ENCODE assay signal across 8 cellular contexts in genomic region chr1:100036718-100037664, GRCh38.
DNase-seq lines count a peak whose midpoint lies in the region; ATAC-seq and TF ChIP-seq lines count a peak whose summit lies in the region.

No MANE protein-coding gene starts in this region.

- no peak for TF ChIP-seq CTCF in CD8-positive, alpha-beta T cell (IDR thresholded peaks at IDR 0.05)
- no peak for TF ChIP-seq CTCF in Panc1 (IDR thresholded peaks at IDR 0.05)
- TF ChIP-seq CTCF in mesothelial cell of epicardium (IDR thresholded peaks at IDR 0.05; ENCODE audit: unreplicated experiment), result no peak

- H3K4me3 Mint-ChIP-seq in CD8-positive, alpha-beta T cell, result peak overlapping the region; percentile 97
- peak overlapping the region; percentile 89 for H3K4me3 Mint-ChIP-seq in mesothelial cell of epicardium

- peak overlapping the region; percentile 98 for H3K27ac Mint-ChIP-seq in CD8-positive, alpha-beta T cell
- H3K27ac Mint-ChIP-seq in mesothelial cell of epicardium, result peak overlapping the region; percentile 100

- no peak for ATAC-seq in CD8-positive, alpha-beta T cell
- ATAC-seq in Panc1 (peak; percentile 18), HG02588 (IDR thresholded peaks at IDR 0.05; ENCODE audit: unreplicated experiment) (no peak)

- H3K27me3 Mint-ChIP-seq in CD8-positive, alpha-beta T cell (ENCODE audit: low read depth), result no peaks in the 10 kb centered on the region
- no peaks in the 10 kb centered on the region for H3K27me3 Mint-ChIP-seq in mesothelial cell of epicardium (ENCODE audit: low read depth)

- H3K4me1 ChIP-seq in CD8-positive, alpha-beta T cell (ENCODE audit: insufficient read depth, low read length), result peaks cover 33% of the 10 kb centered on the region
- H3K4me1 ChIP-seq in Panc1 (ENCODE audit: control insufficient read depth, insufficient read depth, low read length), result peaks cover 4% of the 10 kb centered on the region; the same call in 1 of the 2 replicates

- CTCF ChIA-PET in CD8-positive, alpha-beta T cell (lab: Charles Lee), result no interaction called here
- CTCF ChIA-PET in Panc1 (lab: Charles Lee), result no interaction called here

- no peaks in the 10 kb centered on the region for H3K9me3 ChIP-seq in CD8-positive, alpha-beta T cell (ENCODE audit: low read length)
- no peaks in the 10 kb centered on the region for H3K9me3 ChIP-seq in Panc1 (ENCODE audit: control insufficient read depth, insufficient read depth, low read depth, low read length)

- H3K9me3 Mint-ChIP-seq in CD8-positive, alpha-beta T cell, result no peaks in the 10 kb centered on the region
- no peaks in the 10 kb centered on the region for H3K9me3 Mint-ChIP-seq in mesothelial cell of epicardium

- H3K27ac ChIP-seq in CD8-positive, alpha-beta T cell (ENCODE audit: low read depth, low read length), result peak overlapping the region; percentile 94
- peak overlapping the region; percentile 92 for H3K27ac ChIP-seq in Panc1 (ENCODE audit: low read length)

- in situ Hi-C loops in Panc1 (cut with HindIII; ENCODE audit: low pct_unique_long_range_greater_than_20kb, low sequenced_read_pairs), result no loop called here

- no peak for DNase-seq in CD8-positive, alpha-beta T cell
- DNase-seq in H4 (ENCODE audit: low spot score), result peak; percentile 6
- no peak for DNase-seq in Panc1 (ENCODE audit: low read depth, low spot score)
- DNase-seq in dermis blood vessel endothelial cell, result peak; percentile 68
- DNase-seq in mesothelial cell of epicardium (ENCODE audit: low spot score in 2 of 2, unreplicated experiment in 2 of 2), result no peak
- no peak for DNase-seq in NCI-H2081 (lab: John Stamatoyannopoulos, UW)
- DNase-seq in cerebellar nuclear complex (lab: John Stamatoyannopoulos, UW), result no peak

- H3K36me3 ChIP-seq in CD8-positive, alpha-beta T cell (ENCODE audit: insufficient read depth, low read length), result no peaks in the 10 kb centered on the region
- peaks cover 6% of the 10 kb centered on the region; the same call in 1 of the 2 replicates for H3K36me3 ChIP-seq in Panc1 (ENCODE audit: control insufficient read depth, insufficient read depth, low read length)

- POLR2A ChIA-PET in CD8-positive, alpha-beta T cell (lab: Charles Lee), result interaction anchor here (0.6 to 1.7 kb wide), 6 partner anchors 10 to 157 kb away, joined by 3 to 14 read pairs (median 4); partner anchors contain the start of genes SASS6, SLC35A3 and TRMT13
- POLR2A ChIA-PET in Panc1 (lab: Charles Lee), result interaction anchor here (0.6 kb wide), 1 partner anchor 389 kb away, joined by 5 read pairs; no protein-coding TSS in a partner anchor

- intact Hi-C loops in CD8-positive, alpha-beta T cell (cut with DNase I, micrococcal nuclease), result loop anchor here (5.0 to 10.0 kb wide), 6 partner anchors 185 to 858 kb away; partner anchors contain the start of genes AGL (in 1 of the 2), DBT (in 1 of the 2), EXTL2 (in 1 of the 2) and SLC30A7 (in 1 of the 2)
- intact Hi-C loops in Panc1 (cut with micrococcal nuclease; ENCODE audit: unreplicated experiment), result loop anchor here (10.0 kb wide), 1 partner anchor 232 kb away; no protein-coding TSS in a partner anchor

- H3K27me3 ChIP-seq in CD8-positive, alpha-beta T cell (ENCODE audit: insufficient read depth, low read length), result no peaks in the 10 kb centered on the region
- H3K27me3 ChIP-seq in Panc1 (ENCODE audit: control insufficient read depth, insufficient read depth, low read length), result no peaks in the 10 kb centered on the region

- peaks cover 41% of the 10 kb centered on the region for H3K4me1 Mint-ChIP-seq in CD8-positive, alpha-beta T cell (ENCODE audit: low read depth)
- peaks cover 46% of the 10 kb centered on the region for H3K4me1 Mint-ChIP-seq in mesothelial cell of epicardium

- H3K36me3 Mint-ChIP-seq in CD8-positive, alpha-beta T cell, result peaks cover 9% of the 10 kb centered on the region
- H3K36me3 Mint-ChIP-seq in mesothelial cell of epicardium, result no peaks in the 10 kb centered on the region

- peak overlapping the region; percentile 85 for H3K4me3 ChIP-seq in CD8-positive, alpha-beta T cell (ENCODE audit: low read depth, low read length)
- peak overlapping the region; percentile 61 to 65 for H3K4me3 ChIP-seq in Panc1 (ENCODE audit: low read depth in 2 of 2, low read length in 2 of 2)

- BruUV-seq in Panc1 (replicated peaks; lab: Mats Ljungman, UMichigan), result TSS peak; percentile 97

Comparison
In these comparisons a context has a peak if more than half of its experiments do, and no peak if none do; other contexts are left out.
1. DNase-seq: peak in H4 (single experiment) and dermis blood vessel endothelial cell (single experiment); none in CD8-positive, alpha-beta T cell (0 of 7), Panc1 (single experiment), mesothelial cell of epicardium (0 of 2), NCI-H2081 (0 of 2) and cerebellar nuclear complex (0 of 2).